29 cellular contexts compared by ENCODE assay signal in genomic region chr12:82966160-82966559, GRCh38.
A peak's percentile ranks its signal among the peaks of the same experiment; 100 is the strongest.
DNase-seq lines count a peak whose midpoint lies in the region; ATAC-seq, FAIRE-seq and TF ChIP-seq lines count a peak whose summit lies in the region.
"Had no signal": no experiment of that assay in that cellular context is flagged by ENCODE, and none has a peak within 500 bp of the region (broad histone marks: within the 10 kb centered on the region; RNA-seq: fewer than 3 reads in every experiment).

No MANE protein-coding gene starts in this region.

- no peaks in the 10 kb centered on the region for H3K27me3 ChIP-seq in A673 (replicated peaks; ENCODE audit: insufficient read depth, low read depth, low read length, poor library complexity)
- H3K27me3 ChIP-seq: SJSA1, spleen, tibial artery had no signal

- H3K36me3 ChIP-seq in A673 (ENCODE audit: insufficient read depth, low read length, poor library complexity, severe bottlenecking) = no peaks in the 10 kb centered on the region
- H3K36me3 ChIP-seq in kidney (ENCODE audit: control insufficient read depth in 1 of 2, insufficient read depth in 2 of 2, low read length in 2 of 2) = no peaks in the 10 kb centered on the region
- H3K36me3 ChIP-seq: SJSA1, spleen, tibial artery had no signal

- H3K4me1 ChIP-seq in A673 (ENCODE audit: insufficient read depth, low read length, poor library complexity, severe bottlenecking) (peaks cover 66% of the 10 kb centered on the region), kidney (ENCODE audit: control insufficient read depth in 1 of 2, insufficient read depth in 1 of 2, low read depth in 1 of 2, low read length in 2 of 2) (no peaks in the 10 kb centered on the region)
- H3K4me1 ChIP-seq: SJSA1, tibial artery had no signal

- H3K9me3 Mint-ChIP-seq in chondrocyte (ENCODE audit: low read depth) = no peaks in the 10 kb centered on the region
- H3K9me3 Mint-ChIP-seq in activated CD8-positive, alpha-beta memory T cell treated with anti-CD3 and anti-CD28 coated beads, Interleukin-2, amount 10 ng/mL, durations not matched to agents 7 days and 5 days (ENCODE audit: low read depth) = no peaks in the 10 kb centered on the region
- H3K9me3 Mint-ChIP-seq: activated naive CD8-positive, alpha-beta T cell treated with anti-CD3 and anti-CD28 coated beads, Interleukin-2, amount 50 U/mL, for 24 hours; H9; nephron; T-helper 1 cell treated with Interleukin-12 subunit alpha and Interleukin-12 subunit beta and Interleukin-4 antibody, amounts not matched to agents 30 μg/mL and 1 μg/mL, for 36 hours had no signal

- H3K4me3 ChIP-seq in A673 (ENCODE audit: low read depth, low read length, poor library complexity, severe bottlenecking) (no peak overlapping the region), fibroblast of pulmonary artery (replicated peaks; ENCODE audit: low read depth, low read length) (no peak overlapping the region), kidney (ENCODE audit: low read length in 2 of 2) (no peak overlapping the region)
- H3K4me3 ChIP-seq: K562, lung, mucosa of descending colon, SJSA1, spleen, tibial artery had no signal

- DNase-seq in A673 (ENCODE audit: low spot score) (peak; percentile 95), Kasumi-1 (lab: John Stamatoyannopoulos, UW) (peak; percentile 97 to 98), SIG-M5 (lab: John Stamatoyannopoulos, UW) (peak; percentile 92), fibroblast of pulmonary artery (ENCODE audit: low read depth) (peak; percentile 73), kidney (no peak), chondrocyte (ENCODE audit: low spot score) (no peak), left cardiac atrium (no peak)
- DNase-seq in activated CD8-positive, alpha-beta memory T cell treated with anti-CD3 and anti-CD28 coated beads, Interleukin-2, amount 10 ng/mL, durations not matched to agents 7 days and 5 days = no peak
- DNase-seq: activated CD4-positive, alpha-beta T cell treated with anti-CD3 and anti-CD28 coated beads for 36 hours; activated CD8-positive, alpha-beta T cell treated with anti-CD3 and anti-CD28 coated beads, Interleukin-2, amount 10 ng/mL, durations not matched to agents 7 days and 5 days; activated naive CD8-positive, alpha-beta T cell treated with anti-CD3 and anti-CD28 coated beads, Interleukin-2, amount 50 U/mL, for 24 hours; activated T-cell treated with anti-CD3 and anti-CD28 coated beads for 4 hours; cerebellar nuclear complex; H9; head of caudate nucleus; MM.1S; mucosa of descending colon; right cardiac atrium; spleen; tibial artery had no signal

- CTCF ChIA-PET in A673 (lab: Charles Lee) = interaction anchor here (0.9 kb wide), 1 partner anchor 281 kb away, joined by 3 read pairs; no protein-coding TSS in a partner anchor
- CTCF ChIA-PET in activated CD8-positive, alpha-beta memory T cell treated with anti-CD3 and anti-CD28 coated beads, Interleukin-2, amount 10 ng/mL, durations not matched to agents 7 days and 5 days (lab: Charles Lee) = no interaction called here

- H3K4me1 Mint-ChIP-seq in chondrocyte (ENCODE audit: low read depth) = peaks cover 7% of the 10 kb centered on the region
- no peaks in the 10 kb centered on the region for H3K4me1 Mint-ChIP-seq in activated CD8-positive, alpha-beta memory T cell treated with anti-CD3 and anti-CD28 coated beads, Interleukin-2, amount 10 ng/mL, durations not matched to agents 7 days and 5 days
- H3K4me1 Mint-ChIP-seq: activated CD4-positive, alpha-beta T cell treated with anti-CD3 and anti-CD28 coated beads for 36 hours; activated naive CD8-positive, alpha-beta T cell treated with anti-CD3 and anti-CD28 coated beads, Interleukin-2, amount 50 U/mL, for 24 hours had no signal

- no peaks in the 10 kb centered on the region for H3K27me3 Mint-ChIP-seq in chondrocyte (ENCODE audit: low read depth)
- H3K27me3 Mint-ChIP-seq in activated CD8-positive, alpha-beta memory T cell treated with anti-CD3 and anti-CD28 coated beads, Interleukin-2, amount 10 ng/mL, durations not matched to agents 7 days and 5 days = no peaks in the 10 kb centered on the region
- H3K27me3 Mint-ChIP-seq: activated CD4-positive, alpha-beta T cell treated with anti-CD3 and anti-CD28 coated beads for 36 hours; activated naive CD8-positive, alpha-beta T cell treated with anti-CD3 and anti-CD28 coated beads, Interleukin-2, amount 50 U/mL, for 24 hours had no signal

- ATAC-seq in left cardiac atrium = no peak
- ATAC-seq in activated CD8-positive, alpha-beta memory T cell treated with anti-CD3 and anti-CD28 coated beads, Interleukin-2, amount 10 ng/mL, durations not matched to agents 7 days and 5 days = no peak
- ATAC-seq: activated CD4-positive, alpha-beta T cell treated with anti-CD3 and anti-CD28 coated beads for 36 hours; activated CD8-positive, alpha-beta T cell treated with anti-CD3 and anti-CD28 coated beads, Interleukin-2, amount 10 ng/mL, durations not matched to agents 7 days and 5 days; activated naive CD8-positive, alpha-beta T cell treated with anti-CD3 and anti-CD28 coated beads, Interleukin-2, amount 50 U/mL, for 24 hours; K562; mucosa of descending colon had no signal

- intact Hi-C loops in A673 (cut with micrococcal nuclease; ENCODE audit: unreplicated experiment) (loop anchor here (5.0 kb wide), 1 partner anchor 279 kb away; the partner anchor contains the start of gene TMTC2), kidney (cut with DNase I) (no loop called here), left cardiac atrium (cut with DNase I) (no loop called here)

- H3K9ac ChIP-seq in kidney (ENCODE audit: low read length in 2 of 2) = no peak overlapping the region
- H3K9ac ChIP-seq: parathyroid adenoma had no signal

- no peak overlapping the region for H3K4me3 Mint-ChIP-seq in chondrocyte (ENCODE audit: unreplicated experiment)
- no peak overlapping the region for H3K4me3 Mint-ChIP-seq in activated CD8-positive, alpha-beta memory T cell treated with anti-CD3 and anti-CD28 coated beads, Interleukin-2, amount 10 ng/mL, durations not matched to agents 7 days and 5 days
- H3K4me3 Mint-ChIP-seq: activated CD4-positive, alpha-beta T cell treated with anti-CD3 and anti-CD28 coated beads for 36 hours; activated CD8-positive, alpha-beta T cell treated with anti-CD3 and anti-CD28 coated beads, Interleukin-2, amount 10 ng/mL, durations not matched to agents 7 days and 5 days; activated naive CD8-positive, alpha-beta T cell treated with anti-CD3 and anti-CD28 coated beads, Interleukin-2, amount 50 U/mL, for 24 hours; H9; nephron; T-helper 1 cell treated with Interleukin-12 subunit alpha and Interleukin-12 subunit beta and Interleukin-4 antibody, amounts not matched to agents 30 μg/mL and 1 μg/mL, for 36 hours had no signal

- POLR2A ChIA-PET in A673 (lab: Charles Lee; ENCODE audit: low non-redundant PET) = no interaction called here

- H3K27ac Mint-ChIP-seq in chondrocyte (ENCODE audit: unreplicated experiment) = no peak overlapping the region
- H3K27ac Mint-ChIP-seq in activated CD8-positive, alpha-beta memory T cell treated with anti-CD3 and anti-CD28 coated beads, Interleukin-2, amount 10 ng/mL, durations not matched to agents 7 days and 5 days = no peak overlapping the region
- H3K27ac Mint-ChIP-seq: activated CD4-positive, alpha-beta T cell treated with anti-CD3 and anti-CD28 coated beads for 36 hours; activated CD8-positive, alpha-beta T cell treated with anti-CD3 and anti-CD28 coated beads, Interleukin-2, amount 10 ng/mL, durations not matched to agents 7 days and 5 days; activated naive CD8-positive, alpha-beta T cell treated with anti-CD3 and anti-CD28 coated beads, Interleukin-2, amount 50 U/mL, for 24 hours; H9; T-helper 1 cell treated with Interleukin-12 subunit alpha and Interleukin-12 subunit beta and Interleukin-4 antibody, amounts not matched to agents 30 μg/mL and 1 μg/mL, for 36 hours had no signal

- H3K9me3 ChIP-seq in A673 (ENCODE audit: low read depth, low read length, poor library complexity, severe bottlenecking) = no peaks in the 10 kb centered on the region
- H3K9me3 ChIP-seq in kidney (ENCODE audit: control insufficient read depth in 1 of 2, low read length in 2 of 2) = no peaks in the 10 kb centered on the region
- H3K9me3 ChIP-seq: mucosa of descending colon, SJSA1, spleen, tibial artery had no signal

- FAIRE-seq in kidney (lab: Jason Lieb, UNC) = no peak
- FAIRE-seq: A204.1, G401.6, K562 had no signal

- no TSS peak for BruUV-seq in A673 (replicated peaks; lab: Mats Ljungman, UMichigan)

- peak overlapping the region; percentile 60 for H3K27ac ChIP-seq in A673 (ENCODE audit: low read depth, low read length, poor library complexity, severe bottlenecking)
- no peak overlapping the region for H3K27ac ChIP-seq in kidney (ENCODE audit: low read depth in 2 of 2, low read length in 2 of 2)
- H3K27ac ChIP-seq: epithelial cell of prostate, parathyroid adenoma, SJSA1, tibial artery had no signal

- no peaks in the 10 kb centered on the region for H3K36me3 Mint-ChIP-seq in chondrocyte (ENCODE audit: low read depth)
- peaks cover 3% of the 10 kb centered on the region for H3K36me3 Mint-ChIP-seq in activated CD8-positive, alpha-beta memory T cell treated with anti-CD3 and anti-CD28 coated beads, Interleukin-2, amount 10 ng/mL, durations not matched to agents 7 days and 5 days

- TF ChIP-seq CTCF in A673 (conservative IDR thresholded peaks at IDR 0.05; ENCODE audit: low read depth, low read length) = no peak
- no peak for TF ChIP-seq CTCF in fibroblast of pulmonary artery (IDR thresholded peaks at IDR 0.05; ENCODE audit: low read length, missing control alignments)
- no peak for TF ChIP-seq CTCF in kidney (IDR thresholded peaks at IDR 0.05; ENCODE audit: borderline replicate concordance, extremely low read depth, insufficient read depth)
- TF ChIP-seq CTCF in chondrocyte (IDR thresholded peaks at IDR 0.05) = no peak

Comparison
In these comparisons a context has a peak if more than half of its experiments do, and no peak if none do; other contexts are left out.
1. DNase-seq: peak in A673 (single experiment), Kasumi-1 (2 of 2), SIG-M5 (single experiment) and fibroblast of pulmonary artery (single experiment); none in kidney (single experiment), chondrocyte (single experiment), left cardiac atrium (single experiment) and activated CD8-positive, alpha-beta memory T cell treated with anti-CD3 and anti-CD28 coated beads, Interleukin-2, amount 10 ng/mL, durations not matched to agents 7 days and 5 days (single experiment).